Comparison of ENCODE assay signal across 12 cellular contexts in genomic region chr7:16587785-16588184, GRCh38. TPM values are rescaled to one million over a fixed set of nuclear protein-coding genes. Genes with fewer than 3 reads are reported as not detected.
DNase-seq lines count a peak whose midpoint lies in the region; ATAC-seq lines count a peak whose summit lies in the region.
"Had no signal": no experiment of that assay in that cellular context is flagged by ENCODE, and none has a peak within 500 bp of the region (broad histone marks: within the 10 kb centered on the region; RNA-seq: fewer than 3 reads in every experiment).

No MANE protein-coding gene starts in this region.

- H3K4me3 ChIP-seq in skeletal muscle tissue (ENCODE audit: low read length in 3 of 3) = peak overlapping the region; percentile 2 to 31 (median 13)
- H3K4me3 ChIP-seq: testis had no signal

- ATAC-seq in activated CD4-positive, CD25-positive, alpha-beta regulatory T cell treated with anti-CD3 and anti-CD28 coated beads, Interleukin-2, amount 50 U/mL, for 24 hours = no peak
- ATAC-seq: activated naive CD4-positive, alpha-beta T cell treated with anti-CD3 and anti-CD28 coated beads, Interleukin-2, amount 50 U/mL, for 72 hours had no signal

- in situ Hi-C loops in KBM-7 (cut with MboI; ENCODE audit: low pct_unique_long_range_greater_than_20kb, low sequenced_read_pairs) = no loop called here

- H3K9ac ChIP-seq in skeletal muscle tissue (ENCODE audit: low read depth in 1 of 3, low read length in 3 of 3) = peak overlapping the region in 1 of 3 donors; percentile 11

- peak in 2 of 3 experiments; percentile 13 to 63 for DNase-seq in NCI-H1417 (lab: John Stamatoyannopoulos, UW)
- DNase-seq in NCI-H1417 treated with DMSO at 0.1 percent for 48 hours (lab: John Stamatoyannopoulos, UW) = no peak
- DNase-seq in NCI-H526 (lab: John Stamatoyannopoulos, UW) = peak; percentile 87
- peak; percentile 38 for DNase-seq in cerebellum (ENCODE audit: low spot score)
- DNase-seq in KBM-7 = no peak
- no peak for DNase-seq in activated gamma-delta T cell (lab: John Stamatoyannopoulos, UW)
- DNase-seq: IMR-90, NCI-H2107, testis had no signal

- H3K36me3 ChIP-seq in skeletal muscle tissue (ENCODE audit: control insufficient read depth in 3 of 3, insufficient read depth in 3 of 3, low read length in 3 of 3) = no peaks in the 10 kb centered on the region

- H3K9me3 ChIP-seq in skeletal muscle tissue (ENCODE audit: control insufficient read depth in 3 of 3, low read length in 3 of 3) = no peaks in the 10 kb centered on the region
- H3K9me3 ChIP-seq: testis had no signal

- H3K27ac ChIP-seq in skeletal muscle tissue (ENCODE audit: low read depth, low read length) = no peak overlapping the region
- H3K27ac ChIP-seq: testis had no signal

- peaks cover 6 to 10% (median 9%) of the 10 kb centered on the region in 3 donors for H3K4me1 ChIP-seq in skeletal muscle tissue (ENCODE audit: control insufficient read depth in 3 of 3, insufficient read depth in 3 of 3, low read length in 3 of 3)
- H3K4me1 ChIP-seq: testis had no signal

- H3K27me3 ChIP-seq in skeletal muscle tissue (ENCODE audit: control insufficient read depth in 3 of 3, insufficient read depth in 3 of 3, low read length in 3 of 3) = no peaks in the 10 kb centered on the region
- H3K27me3 ChIP-seq: testis had no signal

RNA-seq across cellular contexts. Expression of gene ANKMY2, which starts 57.8 kb away (rescaled TPM):
- 37.8 TPM for total RNA-seq in cerebellum
- total RNA-seq in skeletal muscle tissue = 30.3 TPM

RNA-seq across cellular contexts. Expression of gene BZW2, which starts 58.2 kb away (rescaled TPM):
- total RNA-seq in cerebellum = 65.6 TPM
- total RNA-seq in skeletal muscle tissue = 155 TPM

Comparison
In these comparisons a context has a peak if more than half of its experiments do, and no peak if none do; other contexts are left out.
1. DNase-seq: peak in NCI-H1417 (2 of 3), NCI-H526 (2 of 2) and cerebellum (single experiment); none in NCI-H1417 treated with DMSO at 0.1 percent for 48 hours (single experiment), KBM-7 (single experiment) and activated gamma-delta T cell (single experiment).